ENCODE assay signal across 2 cellular contexts in genomic region chr3:8537440-8537839, GRCh38.
TF ChIP-seq lines count a peak whose summit lies in the region.

No MANE protein-coding gene starts in this region.

TF ChIP-seq in HepG2, 621 proteins besides CTCF, POLR2A, EP300 and RAD21:
- no peak for TF ChIP-seq ZNF83 (CRISPR knock-in tag; IDR thresholded peaks at IDR 0.05; ENCODE audit: borderline replicate concordance)
- TF ChIP-seq ZNF629 (CRISPR knock-in tag; conservative IDR thresholded peaks at IDR 0.05), result peak; percentile 82
- no peak for TF ChIP-seq ZNF672 (CRISPR knock-in tag; IDR thresholded peaks at IDR 0.05)

TF ChIP-seq in H1, 55 proteins besides CTCF, POLR2A, EP300 and RAD21:
- TF ChIP-seq GABPA (IDR thresholded peaks at IDR 0.05; ENCODE audit: borderline replicate concordance, insufficient read depth, low read length) (no peak), CHD2 (IDR thresholded peaks at IDR 0.05; ENCODE audit: low read length) (no peak), KDM1A (IDR thresholded peaks at IDR 0.05; ENCODE audit: borderline replicate concordance, low read length) (peak; percentile 49; the same call in 1 of the 2 replicates), E2F6 (IDR thresholded peaks at IDR 0.05) (no peak), JUN (IDR thresholded peaks at IDR 0.05; ENCODE audit: low read depth, low read length) (no peak), GTF2F1 (IDR thresholded peaks at IDR 0.05; ENCODE audit: borderline replicate concordance, low read depth, low read length) (no peak)
